ENCODE assay signal across 35 cellular contexts in the genomic region with DNA sequence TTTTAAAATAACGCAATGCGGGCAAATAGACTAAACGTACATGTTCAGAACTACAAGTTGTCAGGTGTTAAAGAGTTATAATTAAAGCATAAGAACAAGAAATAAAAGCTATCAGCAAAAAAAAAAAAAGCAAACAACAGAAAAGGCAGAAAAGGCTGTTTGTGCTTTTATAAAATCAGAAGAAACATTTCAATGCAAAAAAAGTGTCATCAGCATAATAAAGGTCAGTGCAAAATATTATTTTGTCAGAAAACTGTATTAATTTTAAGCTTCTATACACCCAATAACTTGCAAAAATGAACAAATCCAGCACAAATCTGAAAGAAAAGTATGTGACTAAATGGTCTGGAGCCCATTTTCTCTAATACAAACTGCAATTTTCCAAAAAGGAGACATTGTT. TPM values are rescaled to one million over a fixed set of nuclear protein-coding genes. Genes with fewer than 3 reads are reported as not detected.
"Had no signal": no experiment of that assay in that cellular context is flagged by ENCODE, and none has a peak within 500 bp of the region (broad histone marks: within the 10 kb centered on the region; RNA-seq: fewer than 3 reads in every experiment).

No MANE protein-coding gene starts in this region.

- H3K4me1 ChIP-seq: colonic mucosa, esophagus squamous epithelium, gastrocnemius medialis, heart right ventricle, left lung, lower lobe of right lung had no signal

- H3K4me1 Mint-ChIP-seq: mesothelial cell of epicardium had no signal

- DNase-seq: colonic mucosa; cortex of kidney; effector CD8-positive, alpha-beta T cell; effector memory CD8-positive, alpha-beta T cell; endodermal cell; erythroblast; esophagus squamous epithelium; foreskin fibroblast; foreskin melanocyte; gastrocnemius medialis; glutamatergic neuron; head of caudate nucleus; heart right ventricle; hippocampal formation; left cardiac atrium; left lung; left ventricle myocardium superior; lower lobe of right lung; mesenchymal stem cell; mucosa of descending colon; naive B cell had no signal

- H3K27ac Mint-ChIP-seq: dendritic cell treated with granulocyte-macrophage colony-stimulating factor and Interleukin-4, amounts not matched to agents 40 ng/mL and 50 ng/mL, for 4 days; effector memory CD8-positive, alpha-beta T cell; endodermal cell; mesothelial cell of epicardium had no signal

- H3K4me3 Mint-ChIP-seq: dendritic cell treated with granulocyte-macrophage colony-stimulating factor and Interleukin-4, amounts not matched to agents 40 ng/mL and 50 ng/mL, for 4 days; effector memory CD8-positive, alpha-beta T cell; endodermal cell; mesothelial cell of epicardium; naive B cell had no signal

- FAIRE-seq: endometrium, islet of Langerhans, keratinocyte had no signal

- H3K36me3 ChIP-seq: colonic mucosa, esophagus squamous epithelium, gastrocnemius medialis, heart right ventricle, left lung, lower lobe of right lung had no signal

- H3K9me3 ChIP-seq: colonic mucosa, esophagus squamous epithelium, gastrocnemius medialis, heart right ventricle, left lung, lower lobe of right lung had no signal

- H3K9me3 Mint-ChIP-seq: dendritic cell treated with granulocyte-macrophage colony-stimulating factor and Interleukin-4, amounts not matched to agents 40 ng/mL and 50 ng/mL, for 4 days; endodermal cell; naive B cell had no signal

- H3K27me3 Mint-ChIP-seq: effector memory CD8-positive, alpha-beta T cell; naive B cell had no signal

- H3K27me3 ChIP-seq: colonic mucosa, esophagus squamous epithelium, gastrocnemius medialis, heart right ventricle, left lung had no signal

- H3K4me3 ChIP-seq: colonic mucosa, esophagus squamous epithelium, gastrocnemius medialis, heart right ventricle, left lung, lower lobe of right lung, mucosa of descending colon had no signal

- ATAC-seq: effector memory CD8-positive, alpha-beta T cell; esophagus mucosa; gastrocnemius medialis; heart right ventricle; left cardiac atrium; left lung; left ventricle myocardium superior; lower lobe of right lung; mucosa of descending colon had no signal

- H3K27ac ChIP-seq: colonic mucosa, epithelial cell of prostate, esophagus squamous epithelium, gastrocnemius medialis, heart right ventricle, left lung, lower lobe of right lung had no signal

- H3K36me3 Mint-ChIP-seq: mesothelial cell of epicardium, naive B cell had no signal

RNA-seq across cellular contexts. Expression of gene XKR3, which starts 23.6 kb away (rescaled TPM):
- total RNA-seq: colonic mucosa, dermis microvascular lymphatic vessel endothelial cell, endodermal cell, esophagus mucosa, esophagus squamous epithelium, gastrocnemius medialis, glomerular endothelial cell, heart right ventricle, kidney epithelial cell, left cardiac atrium, left ventricle myocardium superior, lower leg skin, lung microvascular endothelial cell, mesenteric fat pad, mesothelial cell of epicardium, mucosa of descending colon, myocyte had no signal
- polyA plus RNA-seq: heart right ventricle, keratinocyte had no signal
